17 cellular contexts compared by ENCODE assay signal in genomic region chr2:109318949-109319342, GRCh38.
DNase-seq lines count a peak whose midpoint lies in the region; ATAC-seq and TF ChIP-seq lines count a peak whose summit lies in the region.
"Had no signal": no experiment of that assay in that cellular context is flagged by ENCODE, and none has a peak within 500 bp of the region (broad histone marks: within the 10 kb centered on the region; RNA-seq: fewer than 3 reads in every experiment).

No MANE protein-coding gene starts in this region.

- no peaks in the 10 kb centered on the region for H3K27me3 Mint-ChIP-seq in stimulated activated naive CD8-positive, alpha-beta T cell treated with anti-CD3 and anti-CD28 coated beads, Interleukin-15, amount 100 ng/mL, for 72 hours
- H3K27me3 Mint-ChIP-seq in natural killer cell (ENCODE audit: low read depth in 2 of 2) = peaks cover 16 to 37% of the 10 kb centered on the region in 2 donors
- H3K27me3 Mint-ChIP-seq: stimulated activated naive CD8-positive, alpha-beta T cell treated with anti-CD3 and anti-CD28 coated beads, Interleukin-15, Interleukin-2, amounts not matched to agents 100 ng/mL and 50 ng/mL, for 24 hours had no signal

- H3K36me3 Mint-ChIP-seq in natural killer cell = no peaks in the 10 kb centered on the region
- H3K36me3 Mint-ChIP-seq: activated naive CD4-positive, alpha-beta T cell treated with anti-CD3 and anti-CD28 coated beads, Interleukin-2, amount 50 U/mL, for 72 hours had no signal

- no peaks in the 10 kb centered on the region for H3K9me3 ChIP-seq in muscle layer of duodenum (ENCODE audit: control insufficient read depth in 1 of 2, low read length in 2 of 2)
- H3K9me3 ChIP-seq in thoracic aorta = no peaks in the 10 kb centered on the region
- H3K9me3 ChIP-seq: Caco-2, HAP-1, SK-N-SH had no signal

- TF ChIP-seq CTCF in dorsolateral prefrontal cortex (IDR thresholded peaks at IDR 0.05 in 54 of 56, conservative IDR thresholded peaks at IDR 0.05 in 2 of 56; ENCODE audit: low read depth in 1 of 56, partially characterized antibody in 56 of 56) (no peak), thoracic aorta (IDR thresholded peaks at IDR 0.05) (no peak), natural killer cell (IDR thresholded peaks at IDR 0.05) (no peak)

- intact Hi-C loops in dorsolateral prefrontal cortex (cut with DNase I) (no loop called here), natural killer cell (cut with micrococcal nuclease) (no loop called here)

- no peak overlapping the region for H3K4me3 Mint-ChIP-seq in stimulated activated naive CD8-positive, alpha-beta T cell treated with anti-CD3 and anti-CD28 coated beads, Interleukin-15, amount 100 ng/mL, for 72 hours
- H3K4me3 Mint-ChIP-seq in natural killer cell = no peak overlapping the region
- H3K4me3 Mint-ChIP-seq: stimulated activated naive CD8-positive, alpha-beta T cell treated with anti-CD3 and anti-CD28 coated beads, Interleukin-15, Interleukin-2, amounts not matched to agents 100 ng/mL and 50 ng/mL, for 24 hours had no signal

- ATAC-seq in thoracic aorta (ENCODE audit: insufficient number of reproducible peaks, low FRiP score, low read depth) (no peak), natural killer cell (no peak)
- ATAC-seq in stimulated activated naive CD8-positive, alpha-beta T cell treated with anti-CD3 and anti-CD28 coated beads, Interleukin-15, amount 100 ng/mL, for 72 hours = no peak
- ATAC-seq: activated naive CD4-positive, alpha-beta T cell treated with anti-CD3 and anti-CD28 coated beads, Interleukin-2, amount 50 U/mL, for 72 hours had no signal

- H3K9me3 Mint-ChIP-seq in stimulated activated naive CD8-positive, alpha-beta T cell treated with anti-CD3 and anti-CD28 coated beads, Interleukin-15, amount 100 ng/mL, for 72 hours = no peaks in the 10 kb centered on the region
- H3K9me3 Mint-ChIP-seq in natural killer cell = no peaks in the 10 kb centered on the region
- H3K9me3 Mint-ChIP-seq: activated naive CD4-positive, alpha-beta T cell treated with anti-CD3 and anti-CD28 coated beads, Interleukin-2, amount 50 U/mL, for 72 hours; stimulated activated naive CD8-positive, alpha-beta T cell treated with anti-CD3 and anti-CD28 coated beads, Interleukin-15, Interleukin-2, amounts not matched to agents 100 ng/mL and 50 ng/mL, for 24 hours had no signal

- no peaks in the 10 kb centered on the region for H3K27me3 ChIP-seq in dorsolateral prefrontal cortex
- no peaks in the 10 kb centered on the region for H3K27me3 ChIP-seq in muscle layer of duodenum (ENCODE audit: low read depth, low read length)
- H3K27me3 ChIP-seq in thoracic aorta (replicated peaks; ENCODE audit: insufficient read depth) = no peaks in the 10 kb centered on the region

- H3K4me1 ChIP-seq in muscle layer of duodenum (ENCODE audit: control insufficient read depth in 1 of 2, insufficient read depth in 2 of 2, low read length in 2 of 2) = peaks cover 11 to 23% of the 10 kb centered on the region in 2 donors
- H3K4me1 ChIP-seq in thoracic aorta (ENCODE audit: control insufficient read depth in 1 of 2, low read depth in 2 of 2) = peaks cover 31 to 75% of the 10 kb centered on the region in 2 donors
- H3K4me1 ChIP-seq: Caco-2, HAP-1 had no signal

- H3K4me3 ChIP-seq in dorsolateral prefrontal cortex = peak overlapping the region in 14 of 59 donors; percentile 2 to 56 (median 40)
- no peak overlapping the region for H3K4me3 ChIP-seq in muscle layer of duodenum (ENCODE audit: low read depth in 1 of 2, low read length in 2 of 2)
- peak overlapping the region; percentile 60 for H3K4me3 ChIP-seq in thoracic aorta
- H3K4me3 ChIP-seq: HAP-1 had no signal

- DNase-seq in NCI-H2171 treated with DMSO at 0.1 percent for 48 hours (lab: John Stamatoyannopoulos, UW) = peak; percentile 64
- DNase-seq in NCI-H2171 (lab: John Stamatoyannopoulos, UW) = no peak
- no peak for DNase-seq in dorsolateral prefrontal cortex
- DNase-seq in thoracic aorta (ENCODE audit: low spot score) = no peak
- DNase-seq in stimulated activated naive CD8-positive, alpha-beta T cell treated with anti-CD3 and anti-CD28 coated beads, Interleukin-15, amount 100 ng/mL, for 72 hours = no peak
- DNase-seq in retina = no peak
- no peak for DNase-seq in natural killer cell
- DNase-seq: activated CD8-positive, alpha-beta memory T cell treated with anti-CD3 and anti-CD28 coated beads, Interleukin-2, amount 50 U/mL, for 4 hours; Caco-2; erythroblast; NCI-H1930 had no signal

- H3K36me3 ChIP-seq in muscle layer of duodenum (ENCODE audit: control insufficient read depth in 1 of 2, insufficient read depth in 2 of 2, low read length in 2 of 2) (no peaks in the 10 kb centered on the region), thoracic aorta (no peaks in the 10 kb centered on the region)
- H3K36me3 ChIP-seq: HAP-1 had no signal

- H3K4me1 Mint-ChIP-seq in stimulated activated naive CD8-positive, alpha-beta T cell treated with anti-CD3 and anti-CD28 coated beads, Interleukin-15, amount 100 ng/mL, for 72 hours = peaks cover 27% of the 10 kb centered on the region
- H3K4me1 Mint-ChIP-seq in natural killer cell = peaks cover 7 to 12% of the 10 kb centered on the region in 2 donors

- H3K27ac ChIP-seq in dorsolateral prefrontal cortex (peak overlapping the region in 39 of 59 donors; percentile 2 to 76 (median 44)), muscle layer of duodenum (ENCODE audit: low read length) (peak overlapping the region; percentile 61), thoracic aorta (peak overlapping the region; percentile 67 to 73)
- H3K27ac ChIP-seq: HL-60 had no signal

- H3K27ac Mint-ChIP-seq in stimulated activated naive CD8-positive, alpha-beta T cell treated with anti-CD3 and anti-CD28 coated beads, Interleukin-15, amount 100 ng/mL, for 72 hours = no peak overlapping the region
- H3K27ac Mint-ChIP-seq in natural killer cell = no peak overlapping the region
- H3K27ac Mint-ChIP-seq: activated naive CD4-positive, alpha-beta T cell treated with anti-CD3 and anti-CD28 coated beads, Interleukin-2, amount 50 U/mL, for 72 hours; stimulated activated naive CD8-positive, alpha-beta T cell treated with anti-CD3 and anti-CD28 coated beads, Interleukin-15, Interleukin-2, amounts not matched to agents 100 ng/mL and 50 ng/mL, for 24 hours had no signal
